15 cellular contexts compared by ENCODE assay signal in the genomic region with DNA sequence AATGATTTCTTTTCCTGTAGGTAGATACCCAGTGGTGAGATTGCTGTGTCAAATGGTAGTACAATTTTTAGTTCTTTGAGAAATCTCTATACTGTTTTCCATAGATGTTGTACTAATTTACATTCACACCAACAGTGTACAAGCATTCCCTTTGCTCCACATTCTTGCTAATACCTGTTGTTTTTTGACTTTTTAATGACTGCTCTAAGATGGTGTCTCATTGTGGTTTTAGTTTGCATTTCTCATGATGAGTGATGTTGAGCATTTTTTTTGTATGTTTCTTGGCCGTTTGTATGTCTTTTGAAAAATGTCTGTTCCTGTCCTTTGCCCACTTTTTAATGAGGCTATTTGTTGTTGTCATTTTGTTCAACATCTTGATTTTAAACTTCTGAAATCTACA.
A peak's percentile ranks its signal among the peaks of the same experiment; 100 is the strongest.
DNase-seq lines count a peak whose midpoint lies in the region; FAIRE-seq lines count a peak whose summit lies in the region.
"Had no signal": no experiment of that assay in that cellular context is flagged by ENCODE, and none has a peak within 500 bp of the region (broad histone marks: within the 10 kb centered on the region; RNA-seq: fewer than 3 reads in every experiment).

No MANE protein-coding gene starts in this region.

- H3K4me3 Mint-ChIP-seq in T-helper 1 cell treated with Interleukin-12 subunit alpha and Interleukin-12 subunit beta and Interleukin-4 antibody, amounts not matched to agents 30 μg/mL and 1 μg/mL, for 36 hours: no peak overlapping the region
- H3K4me3 Mint-ChIP-seq: B cell; CD8-positive, alpha-beta T cell had no signal

- no peaks in the 10 kb centered on the region for H3K27me3 Mint-ChIP-seq in T-helper 1 cell treated with Interleukin-12 subunit alpha and Interleukin-12 subunit beta and Interleukin-4 antibody, amounts not matched to agents 30 μg/mL and 1 μg/mL, for 36 hours (ENCODE audit: low read depth)
- H3K27me3 Mint-ChIP-seq: B cell had no signal

- H3K9me3 Mint-ChIP-seq in T-helper 1 cell treated with Interleukin-12 subunit alpha and Interleukin-12 subunit beta and Interleukin-4 antibody, amounts not matched to agents 30 μg/mL and 1 μg/mL, for 36 hours: no peaks in the 10 kb centered on the region
- H3K9me3 Mint-ChIP-seq: CD8-positive, alpha-beta T cell had no signal

- FAIRE-seq in endometrium (lab: Jason Lieb, UNC): peak; percentile 46

- H3K36me3 Mint-ChIP-seq in T-helper 1 cell treated with Interleukin-12 subunit alpha and Interleukin-12 subunit beta and Interleukin-4 antibody, amounts not matched to agents 30 μg/mL and 1 μg/mL, for 36 hours (ENCODE audit: low read depth): peaks cover 9% of the 10 kb centered on the region

- peaks cover 19% of the 10 kb centered on the region for H3K4me1 Mint-ChIP-seq in T-helper 1 cell treated with Interleukin-12 subunit alpha and Interleukin-12 subunit beta and Interleukin-4 antibody, amounts not matched to agents 30 μg/mL and 1 μg/mL, for 36 hours (ENCODE audit: low read depth)
- H3K4me1 Mint-ChIP-seq: B cell had no signal

- no peak for DNase-seq in T-helper 1 cell
- peak; percentile 22 for DNase-seq in LHCN-M2 (ENCODE audit: low read depth)
- DNase-seq in stimulated activated naive CD4-positive, alpha-beta T cell (lab: John Stamatoyannopoulos, UW): no peak
- DNase-seq in hepatic stellate cell (ENCODE audit: low spot score): no peak
- DNase-seq in activated CD4-positive, alpha-beta T cell treated with anti-CD3 and anti-CD28 coated beads for 1 hour: no peak
- DNase-seq: Calu3; CD8-positive, alpha-beta T cell; DMS79 treated with DMSO at 0.1 percent for 48 hours; GF-D8; GOT3; H7; KG1 had no signal

- H3K27ac Mint-ChIP-seq in T-helper 1 cell treated with Interleukin-12 subunit alpha and Interleukin-12 subunit beta and Interleukin-4 antibody, amounts not matched to agents 30 μg/mL and 1 μg/mL, for 36 hours: peak overlapping the region; percentile 22
- H3K27ac Mint-ChIP-seq: B cell; CD8-positive, alpha-beta T cell had no signal
